In genomic region chr3:7720649-7721048, GRCh38 we compare ENCODE assay signal across 9 cellular contexts.
"Had no signal": no experiment of that assay in that cellular context is flagged by ENCODE, and none has a peak within 500 bp of the region (broad histone marks: within the 10 kb centered on the region; RNA-seq: fewer than 3 reads in every experiment).

No MANE protein-coding gene starts in this region.

- H3K36me3 ChIP-seq: HAP-1 had no signal

- H3K9me3 ChIP-seq: HAP-1 had no signal

- H3K27ac ChIP-seq: GM23248 had no signal

- H3K9me3 Mint-ChIP-seq: GM23338, H9 had no signal

- H3K4me3 Mint-ChIP-seq: GM23338, H9, HFFc6 had no signal

- H3K4me1 ChIP-seq: HAP-1 had no signal

- H3K27ac Mint-ChIP-seq: GM23338, H9, HFFc6 had no signal

- DNase-seq: GM23248, GOT3, H7, H9, HCEC 1CT, HFFc6 had no signal

- ATAC-seq: GM23338, HCT116 had no signal

- H3K4me3 ChIP-seq: GM23248, GM23338, HAP-1 had no signal
